8 cellular contexts compared by ENCODE assay signal in genomic region chrX:107676559-107677378, GRCh38. TPM values are rescaled to one million over a fixed set of nuclear protein-coding genes. Genes with fewer than 3 reads are reported as not detected.
DNase-seq lines count a peak whose midpoint lies in the region; TF ChIP-seq lines count a peak whose summit lies in the region.

No MANE protein-coding gene starts in this region.

- H3K9me3 Mint-ChIP-seq in IgD-negative memory B cell: no peaks in the 10 kb centered on the region
- no peaks in the 10 kb centered on the region for H3K9me3 Mint-ChIP-seq in T-helper 1 cell treated with Interleukin-12 subunit alpha and Interleukin-12 subunit beta and Interleukin-4 antibody, amounts not matched to agents 30 μg/mL and 1 μg/mL, for 36 hours

- no peak overlapping the region for H3K4ac ChIP-seq in neuronal stem cell (ENCODE audit: low read length)

- no peak for TF ChIP-seq CTCF in GM06990 (IDR thresholded peaks at IDR 0.05; ENCODE audit: insufficient read depth, low read length, poor library complexity, severe bottlenecking)
- TF ChIP-seq CTCF in GM13976 (IDR thresholded peaks at IDR 0.05; ENCODE audit: borderline replicate concordance, control extremely low read depth, extremely low read depth, insufficient read depth, missing control alignments): no peak

- no peaks in the 10 kb centered on the region for H3K9me3 ChIP-seq in neuronal stem cell (replicated peaks in 1 of 2; ENCODE audit: control insufficient read depth in 2 of 2, insufficient read depth in 1 of 2, low read depth in 1 of 2, low read length in 2 of 2)

- H3K27me3 Mint-ChIP-seq in IgD-negative memory B cell: peaks cover 2% of the 10 kb centered on the region
- no peaks in the 10 kb centered on the region for H3K27me3 Mint-ChIP-seq in T-helper 1 cell treated with Interleukin-12 subunit alpha and Interleukin-12 subunit beta and Interleukin-4 antibody, amounts not matched to agents 30 μg/mL and 1 μg/mL, for 36 hours (ENCODE audit: low read depth)

- no peak overlapping the region for H3K14ac ChIP-seq in neuronal stem cell (ENCODE audit: low read length)

- H3K4me1 ChIP-seq in neuronal stem cell (ENCODE audit: control insufficient read depth in 2 of 2, insufficient read depth in 1 of 2, low read depth in 1 of 2, low read length in 2 of 2): peaks cover 2 to 10% of the 10 kb centered on the region in 2 donors

- no peaks in the 10 kb centered on the region for H3K79me1 ChIP-seq in neuronal stem cell (ENCODE audit: low read depth, low read length)

- no peak overlapping the region for H4K8ac ChIP-seq in neuronal stem cell (ENCODE audit: low read depth, low read length)

- no peak overlapping the region for H3K18ac ChIP-seq in neuronal stem cell (ENCODE audit: low read length)

- H2BK120ac ChIP-seq in neuronal stem cell (ENCODE audit: low read depth, low read length): no peak overlapping the region

- H3K4me2 ChIP-seq in neuronal stem cell (ENCODE audit: insufficient read depth, low read length, poor library complexity, severe bottlenecking): no peak overlapping the region

- H4K91ac ChIP-seq in neuronal stem cell (ENCODE audit: low read depth, low read length, poor library complexity): no peak overlapping the region

- no peak overlapping the region for H2AK5ac ChIP-seq in neuronal stem cell (ENCODE audit: low read depth, low read length)

- H2BK15ac ChIP-seq in neuronal stem cell (ENCODE audit: low read length): no peak overlapping the region

- H3K27me3 ChIP-seq in GM06990 (replicated peaks; ENCODE audit: control insufficient read depth, insufficient read depth, low read length) (no peaks in the 10 kb centered on the region), neuronal stem cell (ENCODE audit: control insufficient read depth in 3 of 3, insufficient read depth in 3 of 3, low read depth in 1 of 3, low read length in 3 of 3) (peaks cover 0 to 51% (median 0%) of the 10 kb centered on the region in 3 experiments)

- H3K4me3 ChIP-seq in GM06990 (replicated peaks; ENCODE audit: low read depth, low read length) (peak overlapping the region; percentile 61), skeletal muscle cell (ENCODE audit: low read depth, low read length) (peak overlapping the region; percentile 60), neuronal stem cell (ENCODE audit: low read length in 2 of 2) (no peak overlapping the region)

- no peak overlapping the region for H3K27ac ChIP-seq in neuronal stem cell (replicated peaks; ENCODE audit: low read length)

- no peak overlapping the region for H2BK5ac ChIP-seq in neuronal stem cell (ENCODE audit: low read length)

- in situ Hi-C loops in GM13976 (cut with MboI; ENCODE audit: low sequenced_read_pairs, unreplicated experiment): no loop called here

- H2AFZ ChIP-seq in neuronal stem cell (ENCODE audit: low read length): no peak overlapping the region

- H3K9ac ChIP-seq in neuronal stem cell (ENCODE audit: low read depth, low read length, poor library complexity): no peak overlapping the region

- peaks cover 36 to 54% (median 43%) of the 10 kb centered on the region in 3 donors for H3K4me1 Mint-ChIP-seq in IgD-negative memory B cell
- H3K4me1 Mint-ChIP-seq in T-helper 1 cell treated with Interleukin-12 subunit alpha and Interleukin-12 subunit beta and Interleukin-4 antibody, amounts not matched to agents 30 μg/mL and 1 μg/mL, for 36 hours (ENCODE audit: low read depth): peaks cover 57% of the 10 kb centered on the region

- H3K36me3 ChIP-seq in GM06990 (ENCODE audit: control insufficient read depth, insufficient read depth, low read length): no peaks in the 10 kb centered on the region
- H3K36me3 ChIP-seq in neuronal stem cell (replicated peaks in 1 of 2; ENCODE audit: control insufficient read depth in 2 of 2, insufficient read depth in 2 of 2, low read length in 2 of 2): no peaks in the 10 kb centered on the region

- peak overlapping the region; percentile 96 to 98 (median 98) for H3K27ac Mint-ChIP-seq in IgD-negative memory B cell
- H3K27ac Mint-ChIP-seq in T-helper 1 cell treated with Interleukin-12 subunit alpha and Interleukin-12 subunit beta and Interleukin-4 antibody, amounts not matched to agents 30 μg/mL and 1 μg/mL, for 36 hours: peak overlapping the region; percentile 92

- no peak overlapping the region for H3K23ac ChIP-seq in neuronal stem cell (ENCODE audit: low read depth, low read length, poor library complexity)

- DNase-seq in GM06990 (ENCODE audit: extremely low read depth, insufficient read length) (peak; percentile 76), astrocyte of the hippocampus (ENCODE audit: low read depth, low spot score) (peak; percentile 84), hypothalamus (lab: John Stamatoyannopoulos, UW) (peak in 40 of 51 donors; percentile 2 to 52 (median 24)), skeletal muscle cell (ENCODE audit: low read depth) (peak; percentile 96), GM13976 (ENCODE audit: low spot score) (no peak), neuronal stem cell (ENCODE audit: low spot score) (no peak)

- H3K4me3 Mint-ChIP-seq in IgD-negative memory B cell: peak overlapping the region; percentile 82 to 94 (median 92)
- peak overlapping the region; percentile 90 for H3K4me3 Mint-ChIP-seq in T-helper 1 cell treated with Interleukin-12 subunit alpha and Interleukin-12 subunit beta and Interleukin-4 antibody, amounts not matched to agents 30 μg/mL and 1 μg/mL, for 36 hours

- WGBS in neuronal stem cell (ENCODE audit: extremely low coverage in 2 of 2, insufficient read length in 2 of 2, insufficient replicate concordance in 1 of 2), 2 donors: no CpG with 5 or more reads among the region's 30 CpGs

- H3K36me3 Mint-ChIP-seq in IgD-negative memory B cell: no peaks in the 10 kb centered on the region
- H3K36me3 Mint-ChIP-seq in T-helper 1 cell treated with Interleukin-12 subunit alpha and Interleukin-12 subunit beta and Interleukin-4 antibody, amounts not matched to agents 30 μg/mL and 1 μg/mL, for 36 hours (ENCODE audit: low read depth): peaks cover 3% of the 10 kb centered on the region

- H2BK12ac ChIP-seq in neuronal stem cell (ENCODE audit: low read length): no peak overlapping the region

RNA-seq across cellular contexts. Expression of gene PRPS1, which starts 48.5 kb away (rescaled TPM):
- 45.6 TPM for polyA plus RNA-seq in IgD-negative memory B cell
- 67.0 TPM for polyA plus RNA-seq in neuronal stem cell (2013, experiment 1 of 2)
- 67.3 TPM for polyA plus RNA-seq in neuronal stem cell (2013, experiment 2 of 2)

Comparison
In these comparisons a context has a peak if more than half of its experiments do, and no peak if none do; other contexts are left out.
1. DNase-seq: peak in GM06990 (single experiment), astrocyte of the hippocampus (single experiment), hypothalamus (40 of 51) and skeletal muscle cell (single experiment); none in GM13976 (single experiment) and neuronal stem cell (single experiment).
2. H3K4me3 ChIP-seq: peak in GM06990 (single experiment) and skeletal muscle cell (single experiment); none in neuronal stem cell (0 of 2).